ENCODE assay signal across 14 cellular contexts in the genomic region with DNA sequence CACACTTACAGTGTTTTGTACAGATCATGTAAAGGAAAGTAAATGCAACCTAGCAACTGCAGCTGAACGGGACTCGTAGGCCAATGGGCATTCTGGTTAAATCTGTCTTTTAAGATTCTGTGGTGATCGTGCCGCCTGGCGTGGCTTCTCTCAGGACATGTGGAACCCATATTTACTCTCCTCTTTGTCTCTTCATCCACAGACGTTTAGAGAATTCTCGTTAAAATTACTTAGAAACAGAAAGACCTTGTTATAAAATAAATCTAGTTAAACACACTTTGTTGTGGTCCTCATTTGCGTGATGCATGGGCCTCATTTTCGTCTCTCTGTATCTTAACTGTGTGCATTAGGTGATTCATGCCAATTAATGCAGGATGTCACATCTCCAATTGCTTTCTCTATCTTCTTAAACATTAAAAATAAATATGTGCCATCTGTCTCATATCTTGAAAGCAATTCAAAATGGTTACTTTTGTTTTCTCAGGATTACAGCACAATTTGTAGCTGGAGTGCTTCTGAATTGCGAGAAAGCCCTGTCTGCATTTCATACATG. TPM values are rescaled to one million over a fixed set of nuclear protein-coding genes. Genes with fewer than 3 reads are reported as not detected.
DNase-seq lines count a peak whose midpoint lies in the region; ATAC-seq and TF ChIP-seq lines count a peak whose summit lies in the region.
"Had no signal": no experiment of that assay in that cellular context is flagged by ENCODE, and none has a peak within 500 bp of the region (broad histone marks: within the 10 kb centered on the region; RNA-seq: fewer than 3 reads in every experiment).

No MANE protein-coding gene starts in this region.

- no peak for ATAC-seq in CD4-positive, CD25-positive, alpha-beta regulatory T cell (ENCODE audit: low read depth in 2 of 2)
- ATAC-seq in effector memory CD8-positive, alpha-beta T cell (replicated peaks), result no peak
- ATAC-seq in GM21619 (IDR thresholded peaks at IDR 0.05; ENCODE audit: unreplicated experiment), result no peak

- peaks cover 15 to 64% (median 45%) of the 10 kb centered on the region in 4 donors for H3K4me1 Mint-ChIP-seq in CD4-positive, CD25-positive, alpha-beta regulatory T cell
- peaks cover 31 to 36% of the 10 kb centered on the region in 2 donors for H3K4me1 Mint-ChIP-seq in effector memory CD8-positive, alpha-beta T cell (ENCODE audit: low read depth in 2 of 2)

- H3K9me3 Mint-ChIP-seq in CD4-positive, CD25-positive, alpha-beta regulatory T cell, result peaks cover 0 to 3% (median 0%) of the 10 kb centered on the region in 7 donors
- H3K9me3 Mint-ChIP-seq in effector memory CD8-positive, alpha-beta T cell, result no peaks in the 10 kb centered on the region

- H3K4me1 ChIP-seq in CD4-positive, CD25-positive, alpha-beta regulatory T cell (ENCODE audit: control insufficient read depth, insufficient read depth, low read length, poor library complexity, severe bottlenecking), result peaks cover 37% of the 10 kb centered on the region
- peaks cover 91 to 92% of the 10 kb centered on the region in 2 experiments for H3K4me1 ChIP-seq in neutrophil (ENCODE audit: control insufficient read depth in 1 of 2, insufficient read depth in 1 of 2, low read depth in 1 of 2, low read length in 1 of 2)

- H3K36me3 Mint-ChIP-seq in CD4-positive, CD25-positive, alpha-beta regulatory T cell, result peaks cover 27% of the 10 kb centered on the region
- H3K36me3 Mint-ChIP-seq in effector memory CD8-positive, alpha-beta T cell (ENCODE audit: insufficient read depth), result peaks cover 74% of the 10 kb centered on the region

- peak overlapping the region in 2 of 4 donors; percentile 34 to 73 for H3K4me3 Mint-ChIP-seq in CD4-positive, CD25-positive, alpha-beta regulatory T cell
- peak overlapping the region; percentile 29 to 79 for H3K4me3 Mint-ChIP-seq in effector memory CD8-positive, alpha-beta T cell
- H3K4me3 Mint-ChIP-seq: neural progenitor cell had no signal

- H3K9me3 ChIP-seq in CD4-positive, CD25-positive, alpha-beta regulatory T cell (ENCODE audit: control insufficient read depth in 2 of 2, low read length in 2 of 2), result no peaks in the 10 kb centered on the region
- no peaks in the 10 kb centered on the region for H3K9me3 ChIP-seq in neutrophil

- H3K4me3 ChIP-seq in CD4-positive, CD25-positive, alpha-beta regulatory T cell (ENCODE audit: low read depth, low read length), result no peak overlapping the region
- no peak overlapping the region for H3K4me3 ChIP-seq in neutrophil (ENCODE audit: low read depth in 1 of 2, low read length in 1 of 2)
- H3K4me3 ChIP-seq: neural progenitor cell had no signal

- peak overlapping the region; percentile 98 for H3K27ac ChIP-seq in CD4-positive, CD25-positive, alpha-beta regulatory T cell (ENCODE audit: insufficient read depth, low read length, poor library complexity, severe bottlenecking)
- peak overlapping the region; percentile 95 for H3K27ac ChIP-seq in neutrophil
- H3K27ac ChIP-seq: foreskin keratinocyte, neural progenitor cell had no signal

- H3K27me3 Mint-ChIP-seq in CD4-positive, CD25-positive, alpha-beta regulatory T cell, result peaks cover 5% of the 10 kb centered on the region
- H3K27me3 Mint-ChIP-seq in effector memory CD8-positive, alpha-beta T cell, result no peaks in the 10 kb centered on the region

- DNase-seq in CD4-positive, CD25-positive, alpha-beta regulatory T cell, result no peak
- peak; percentile 42 for DNase-seq in RPMI7951 (ENCODE audit: low read depth)
- DNase-seq in effector memory CD8-positive, alpha-beta T cell, result no peak
- no peak for DNase-seq in activated naive CD4-positive, alpha-beta T cell (lab: John Stamatoyannopoulos, UW)
- DNase-seq in NOMO-1 treated with dmso at 0.1 percent for 144 hours (lab: John Stamatoyannopoulos, UW; ENCODE audit: unreplicated experiment), result no peak
- DNase-seq in activated CD4-positive, alpha-beta T cell treated with anti-CD3 and anti-CD28 coated beads for 4 hours, result no peak
- DNase-seq: activated T-cell treated with anti-CD3 and anti-CD28 coated beads, Interleukin-2, amount 50 U/mL, for 1 hour; left colon; NCI-H446 treated with DMSO at 0.1 percent for 48 hours; Right ventricle myocardium superior had no signal

- no peak for TF ChIP-seq CTCF in neutrophil (IDR thresholded peaks at IDR 0.05)

- H3K27me3 ChIP-seq in CD4-positive, CD25-positive, alpha-beta regulatory T cell (ENCODE audit: control insufficient read depth, insufficient read depth, low read length), result no peaks in the 10 kb centered on the region
- H3K27me3 ChIP-seq in neutrophil, result no peaks in the 10 kb centered on the region
- H3K27me3 ChIP-seq: foreskin keratinocyte, neural progenitor cell had no signal

- H3K27ac Mint-ChIP-seq in CD4-positive, CD25-positive, alpha-beta regulatory T cell, result peak overlapping the region in 2 of 3 donors; percentile 31 to 94
- H3K27ac Mint-ChIP-seq in effector memory CD8-positive, alpha-beta T cell, result peak overlapping the region; percentile 100
- H3K27ac Mint-ChIP-seq: neural progenitor cell had no signal

- H3K36me3 ChIP-seq in CD4-positive, CD25-positive, alpha-beta regulatory T cell (ENCODE audit: control insufficient read depth, insufficient read depth, low read length), result peaks cover 40% of the 10 kb centered on the region
- peaks cover 46% of the 10 kb centered on the region for H3K36me3 ChIP-seq in neutrophil

RNA-seq across cellular contexts. Expression of gene KLF6, which starts 11.5 kb away (rescaled TPM):
- 1,887 TPM for total RNA-seq in CD4-positive, CD25-positive, alpha-beta regulatory T cell
- polyA plus RNA-seq in CD4-positive, CD25-positive, alpha-beta regulatory T cell, result 100 to 1,000 TPM; 630 to 812 (median 656) TPM
- total RNA-seq in RPMI7951 (2014; rRNA removed; shearing (Covaris generic)), result 20.3 and 23.3 TPM in 2 replicates

Comparison
In these comparisons a context has a peak if more than half of its experiments do, and no peak if none do; other contexts are left out.
1. RNA of gene KLF6, which starts 11.5 kb away (total RNA-seq): 1,887 TPM in CD4-positive, CD25-positive, alpha-beta regulatory T cell (single experiment); 20.3 to 23.3 TPM in RPMI7951; every median in the first group is over 10 times any median in the second.